In the genomic region with DNA sequence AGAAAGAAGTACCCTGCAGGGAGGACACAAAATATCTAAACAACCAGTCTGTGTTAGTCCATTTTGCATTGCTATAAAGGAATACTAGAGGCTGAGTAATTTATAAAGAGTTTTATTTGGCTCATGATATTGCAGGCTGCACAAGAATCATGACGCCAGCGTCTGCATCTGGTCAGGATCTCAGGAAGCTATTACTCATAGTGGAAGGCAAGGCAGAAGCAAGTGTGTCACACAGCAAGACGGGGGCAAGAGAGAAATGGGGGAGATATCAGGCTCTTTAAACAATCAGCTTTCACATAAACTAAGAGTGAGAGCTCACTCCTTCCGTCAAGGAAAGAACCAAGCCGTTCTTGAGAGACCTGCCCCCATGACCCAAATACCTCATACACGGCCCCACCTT, we compare ENCODE assay signal across 19 cellular contexts.
DNase-seq lines count a peak whose midpoint lies in the region; ATAC-seq lines count a peak whose summit lies in the region.
"Had no signal": no experiment of that assay in that cellular context is flagged by ENCODE, and none has a peak within 500 bp of the region (broad histone marks: within the 10 kb centered on the region; RNA-seq: fewer than 3 reads in every experiment).

No MANE protein-coding gene starts in this region.

- ATAC-seq in HG03571 (IDR thresholded peaks at IDR 0.05; ENCODE audit: unreplicated experiment) = no peak
- no peak for ATAC-seq in GM18519 (IDR thresholded peaks at IDR 0.05; ENCODE audit: low FRiP score, unreplicated experiment)
- ATAC-seq: K562, Panc1, WTC11 had no signal

- peak; percentile 84 for DNase-seq in AG20443 (ENCODE audit: low spot score)
- DNase-seq in LHCN-M2 (ENCODE audit: low read depth) = peak; percentile 60
- peak; percentile 11 for DNase-seq in astrocyte of the hippocampus (ENCODE audit: low read depth, low spot score)
- DNase-seq in myocyte (ENCODE audit: low read depth) = peak; percentile 25
- no peak for DNase-seq in NCI-H1694 (lab: John Stamatoyannopoulos, UW)
- no peak for DNase-seq in NCI-H748 (lab: John Stamatoyannopoulos, UW; ENCODE audit: unreplicated experiment)
- DNase-seq: activated effector memory CD4-positive, alpha-beta T cell treated with anti-CD3 and anti-CD28 coated beads, Interleukin-2, amount 50 U/mL, for 16 hours; DMS79; effector CD4-positive, alpha-beta T cell; glutamatergic neuron; NCI-H1436 treated with DMSO at 0.1 percent for 48 hours; NCI-H446 treated with DMSO at 0.1 percent for 48 hours; stimulated activated naive CD4-positive, alpha-beta T cell treated with Interleukin-2 at 50 U/mL for 16 hours; upper lobe of left lung had no signal

Comparison
In these comparisons a context has a peak if more than half of its experiments do, and no peak if none do; other contexts are left out.
1. DNase-seq: peak in AG20443 (single experiment), LHCN-M2 (single experiment), astrocyte of the hippocampus (single experiment) and myocyte (single experiment); none in NCI-H1694 (single experiment) and NCI-H748 (single experiment).